Comparison of ENCODE assay signal across 38 cellular contexts in the genomic region with DNA sequence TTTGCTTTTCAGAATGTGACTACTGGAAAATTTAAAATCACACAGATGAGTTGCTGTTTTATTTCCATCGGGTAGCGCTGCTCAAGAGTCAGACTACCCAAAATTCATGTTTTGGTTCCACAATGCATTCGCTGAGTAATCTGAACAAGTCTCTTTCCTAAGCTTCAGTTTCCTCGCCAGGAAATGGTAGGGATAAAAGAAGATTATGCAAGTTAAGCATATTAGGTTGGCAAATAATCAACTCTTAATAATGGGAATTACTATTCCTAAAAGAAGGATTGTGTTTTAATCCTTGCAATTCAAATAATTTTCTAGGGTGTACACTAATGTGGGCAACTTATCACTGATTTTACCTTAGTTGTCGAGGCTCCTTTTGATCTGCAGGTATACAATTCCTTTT.
"Had no signal": no experiment of that assay in that cellular context is flagged by ENCODE, and none has a peak within 500 bp of the region (broad histone marks: within the 10 kb centered on the region; RNA-seq: fewer than 3 reads in every experiment).

No MANE protein-coding gene starts in this region.

- H3K27me3 Mint-ChIP-seq: activated B cell treated with CpG ODN at 0.5 μM for 24 hours; activated CD4-positive, alpha-beta memory T cell treated with anti-CD3 and anti-CD28 coated beads for 36 hours; activated CD4-positive, alpha-beta T cell treated with anti-CD3 and anti-CD28 coated beads, Interleukin-2, amount 10 ng/mL, durations not matched to agents 24 days and 14 days; activated T-helper 17 cell treated with anti-CD3 and anti-CD28 coated beads, Interleukin-2, amount 50 U/mL, for 72 hours; brain; central memory CD8-positive, alpha-beta T cell had no signal

- H3K9me3 Mint-ChIP-seq: activated B cell treated with CpG ODN at 0.5 μM for 24 hours; activated naive CD4-positive, alpha-beta T cell treated with anti-CD3 and anti-CD28 coated beads, Interleukin-2, amount 50 U/mL, for 72 hours; activated naive CD8-positive, alpha-beta T cell treated with anti-CD3 and anti-CD28 coated beads for 36 hours; activated T-cell treated with anti-CD3 and anti-CD28 coated beads, Interleukin-2, amount 50 U/mL, for 4 hours had no signal

- H3K27ac ChIP-seq: adrenal gland, ascending aorta, cardiac muscle cell, VCaP had no signal

- ATAC-seq: activated CD8-positive, alpha-beta T cell treated with anti-CD3 and anti-CD28 coated beads for 36 hours; activated naive CD4-positive, alpha-beta T cell treated with anti-CD3 and anti-CD28 coated beads, Interleukin-2, amount 50 U/mL, for 72 hours; activated T-cell treated with anti-CD3 and anti-CD28 coated beads, Interleukin-2, amount 50 U/mL, for 4 hours; activated T-cell treated with anti-CD3 and anti-CD28 coated beads, Interleukin-2, amount 50 U/mL, for 72 hours; activated T-helper 17 cell treated with anti-CD3 and anti-CD28 coated beads, Interleukin-2, amount 50 U/mL, for 72 hours had no signal

- FAIRE-seq: bronchial epithelial cell, TTC549 had no signal

- H3K4me1 Mint-ChIP-seq: activated B cell treated with CpG ODN at 0.5 μM for 24 hours; activated CD4-positive, alpha-beta T cell treated with anti-CD3 and anti-CD28 coated beads, Interleukin-2, amount 10 ng/mL, durations not matched to agents 24 days and 14 days; activated naive CD8-positive, alpha-beta T cell treated with anti-CD3 and anti-CD28 coated beads for 36 hours; activated T-helper 17 cell treated with anti-CD3 and anti-CD28 coated beads, Interleukin-2, amount 50 U/mL, for 72 hours; central memory CD8-positive, alpha-beta T cell had no signal

- H3K4me3 ChIP-seq: adrenal gland, ascending aorta, cardiac muscle cell had no signal

- DNase-seq: activated B cell treated with CpG ODN at 0.5 μM for 24 hours; activated CD4-positive, alpha-beta memory T cell treated with anti-CD3 and anti-CD28 coated beads for 36 hours; activated CD4-positive, alpha-beta T cell treated with anti-CD3 and anti-CD28 coated beads for 4 hours; activated CD4-positive, alpha-beta T cell treated with anti-CD3 and anti-CD28 coated beads, Interleukin-2, amount 10 ng/mL, durations not matched to agents 24 days and 14 days; activated CD4-positive, alpha-beta T cell treated with anti-CD3 and anti-CD28 coated beads, Interleukin-2, amount 50 U/mL, for 1 hour; activated CD4-positive, alpha-beta T cell treated with anti-CD3 and anti-CD28 coated beads, Interleukin-2, amount 50 U/mL, for 4 hours; activated CD4-positive, CD25-positive, alpha-beta regulatory T cell treated with anti-CD3 and anti-CD28 coated beads, Interleukin-2, amount 50 U/mL, for 72 hours; activated CD8-positive, alpha-beta memory T cell treated with anti-CD3 and anti-CD28 coated beads, Interleukin-2, amount 50 U/mL, for 4 hours; activated CD8-positive, alpha-beta T cell treated with anti-CD3 and anti-CD28 coated beads for 36 hours; activated effector memory CD4-positive, alpha-beta T cell treated with anti-CD3 and anti-CD28 coated beads, Interleukin-2, amount 50 U/mL, for 16 hours; activated gamma-delta T cell treated with Interleukin-2 at 50 U/mL for 16 hours; activated naive CD4-positive, alpha-beta T cell; activated naive CD4-positive, alpha-beta T cell treated with anti-CD3 and anti-CD28 coated beads for 36 hours; activated naive CD4-positive, alpha-beta T cell treated with anti-CD3 and anti-CD28 coated beads, Interleukin-2, amount 50 U/mL, for 16 hours; activated naive CD8-positive, alpha-beta T cell treated with anti-CD3 and anti-CD28 coated beads for 36 hours; activated T-cell treated with anti-CD3 and anti-CD28 coated beads for 4 hours; activated T-cell treated with anti-CD3 and anti-CD28 coated beads, Interleukin-2, amount 50 U/mL, for 1 hour; activated T-cell treated with anti-CD3 and anti-CD28 coated beads, Interleukin-2, amount 50 U/mL, for 4 hours; activated T-cell treated with anti-CD3 and anti-CD28 coated beads, Interleukin-2, amount 50 U/mL, for 72 hours; adrenal gland; amniotic stem cell; anterior cingulate cortex; caudate nucleus; cerebellar nuclear complex; T-helper 2 cell; T-helper 9 cell had no signal

- H3K4me3 Mint-ChIP-seq: activated B cell treated with CpG ODN at 0.5 μM for 24 hours; activated CD4-positive, alpha-beta memory T cell treated with anti-CD3 and anti-CD28 coated beads for 36 hours; activated CD4-positive, alpha-beta T cell treated with anti-CD3 and anti-CD28 coated beads, Interleukin-2, amount 10 ng/mL, durations not matched to agents 24 days and 14 days; activated CD8-positive, alpha-beta T cell treated with anti-CD3 and anti-CD28 coated beads for 36 hours; activated naive CD4-positive, alpha-beta T cell treated with anti-CD3 and anti-CD28 coated beads for 36 hours; activated naive CD8-positive, alpha-beta T cell treated with anti-CD3 and anti-CD28 coated beads for 36 hours; activated T-cell treated with anti-CD3 and anti-CD28 coated beads, Interleukin-2, amount 50 U/mL, for 4 hours; activated T-cell treated with anti-CD3 and anti-CD28 coated beads, Interleukin-2, amount 50 U/mL, for 72 hours; activated T-helper 1 cell treated with anti-CD3 and anti-CD28 coated beads, Interleukin-12 subunit alpha, Interleukin-12 subunit beta, Interleukin-2, Interleukin-4 antibody, amounts not matched to agents 30 ng/mL and 10 ng/mL and 1 ng/mL, durations not matched to agents 14 hours and 24 hours and 36 hours; activated T-helper 17 cell treated with anti-CD3 and anti-CD28 coated beads, Interleukin-2, amount 50 U/mL, for 72 hours; brain; central memory CD8-positive, alpha-beta T cell; T-helper 1 cell treated with Interleukin-12 subunit alpha and Interleukin-12 subunit beta and Interleukin-4 antibody, amounts not matched to agents 30 μg/mL and 1 μg/mL, for 36 hours; T-helper 2 cell treated with Interferon-gamma antibody and Interleukin-4, amounts not matched to agents 5 μg/mL and 100 μg/mL, for 36 hours had no signal

- H3K4me1 ChIP-seq: adrenal gland, ascending aorta had no signal

- H3K36me3 ChIP-seq: adrenal gland, ascending aorta, cardiac muscle cell had no signal

- H3K36me3 Mint-ChIP-seq: activated CD4-positive, alpha-beta memory T cell treated with anti-CD3 and anti-CD28 coated beads for 36 hours; activated naive CD4-positive, alpha-beta T cell treated with anti-CD3 and anti-CD28 coated beads, Interleukin-2, amount 50 U/mL, for 72 hours; activated naive CD8-positive, alpha-beta T cell treated with anti-CD3 and anti-CD28 coated beads for 36 hours had no signal

- H3K9me3 ChIP-seq: adrenal gland, ascending aorta had no signal

- H3K27ac Mint-ChIP-seq: activated B cell treated with CpG ODN at 0.5 μM for 24 hours; activated CD4-positive, alpha-beta memory T cell treated with anti-CD3 and anti-CD28 coated beads for 36 hours; activated CD4-positive, alpha-beta T cell treated with anti-CD3 and anti-CD28 coated beads, Interleukin-2, amount 10 ng/mL, durations not matched to agents 24 days and 14 days; activated CD8-positive, alpha-beta T cell treated with anti-CD3 and anti-CD28 coated beads for 36 hours; activated naive CD4-positive, alpha-beta T cell treated with anti-CD3 and anti-CD28 coated beads for 36 hours; activated naive CD4-positive, alpha-beta T cell treated with anti-CD3 and anti-CD28 coated beads, Interleukin-2, amount 50 U/mL, for 72 hours; activated naive CD8-positive, alpha-beta T cell treated with anti-CD3 and anti-CD28 coated beads for 36 hours; activated T-cell treated with anti-CD3 and anti-CD28 coated beads, Interleukin-2, amount 50 U/mL, for 72 hours; activated T-helper 1 cell treated with anti-CD3 and anti-CD28 coated beads, Interleukin-12 subunit alpha, Interleukin-12 subunit beta, Interleukin-2, Interleukin-4 antibody, amounts not matched to agents 30 ng/mL and 10 ng/mL and 1 ng/mL, durations not matched to agents 14 hours and 24 hours and 36 hours; activated T-helper 17 cell treated with anti-CD3 and anti-CD28 coated beads, Interleukin-2, amount 50 U/mL, for 72 hours; T-helper 1 cell treated with Interleukin-12 subunit alpha and Interleukin-12 subunit beta and Interleukin-4 antibody, amounts not matched to agents 30 μg/mL and 1 μg/mL, for 36 hours; T-helper 2 cell treated with Interferon-gamma antibody and Interleukin-4, amounts not matched to agents 5 μg/mL and 100 μg/mL, for 36 hours had no signal

- H3K27me3 ChIP-seq: adrenal gland, ascending aorta, cardiac muscle cell had no signal
